In genomic region chr1:29282924-29283803, GRCh38 we compare ENCODE assay signal across 9 cellular contexts. TPM values are rescaled to one million over a fixed set of nuclear protein-coding genes. Genes with fewer than 3 reads are reported as not detected.
DNase-seq lines count a peak whose midpoint lies in the region; ATAC-seq and TF ChIP-seq lines count a peak whose summit lies in the region.
"Had no signal": no experiment of that assay in that cellular context is flagged by ENCODE, and none has a peak within 500 bp of the region (broad histone marks: within the 10 kb centered on the region; RNA-seq: fewer than 3 reads in every experiment).

No MANE protein-coding gene starts in this region.

- no peaks in the 10 kb centered on the region for H3K36me3 Mint-ChIP-seq in CD4-positive, alpha-beta T cell (ENCODE audit: low read depth)
- H3K36me3 Mint-ChIP-seq in H9 (ENCODE audit: insufficient read depth in 1 of 3, low read depth in 3 of 3) (peaks cover 2 to 27% (median 12%) of the 10 kb centered on the region in 3 experiments; a peak in 5 of 7 replicates), T-cell (no peaks in the 10 kb centered on the region)

- no peak overlapping the region for H2BK120ac ChIP-seq in H9 (ENCODE audit: low read depth, low read length, poor library complexity, severe bottlenecking)

- no peak for TF ChIP-seq CTCF in CD4-positive, alpha-beta T cell (IDR thresholded peaks at IDR 0.05)
- TF ChIP-seq CTCF in H9 (conservative IDR thresholded peaks at IDR 0.05) (no peak), foreskin fibroblast (IDR thresholded peaks at IDR 0.05; ENCODE audit: low read depth, low read length) (no peak)

- no peak overlapping the region for H3T11ph ChIP-seq in H9 (ENCODE audit: low read length)

- no peaks in the 10 kb centered on the region for H3K9me3 Mint-ChIP-seq in CD4-positive, alpha-beta T cell
- no peaks in the 10 kb centered on the region for H3K9me3 Mint-ChIP-seq in H9
- no peaks in the 10 kb centered on the region for H3K9me3 Mint-ChIP-seq in T-cell

- H2BK20ac ChIP-seq in H9 (ENCODE audit: low read depth, low read length, poor library complexity, severe bottlenecking): no peak overlapping the region

- H3K79me1 ChIP-seq in H9 (ENCODE audit: insufficient read depth, low read depth, low read length, poor library complexity, severe bottlenecking): no peaks in the 10 kb centered on the region

- H3K9ac ChIP-seq in H9 (ENCODE audit: extremely low read depth, insufficient read length, low read length): no peak overlapping the region

- H4K5ac ChIP-seq in H9 (ENCODE audit: insufficient read length, low read depth, low read length): no peak overlapping the region

- no peaks in the 10 kb centered on the region for H3K9me3 ChIP-seq in CD4-positive, alpha-beta T cell (ENCODE audit: control insufficient read depth, low read length)
- no peaks in the 10 kb centered on the region for H3K9me3 ChIP-seq in H9 (ENCODE audit: control insufficient read depth, low read depth, low read length)

- no peak overlapping the region for H2BK12ac ChIP-seq in H9 (ENCODE audit: insufficient read length, low read depth, low read length)

- H2AK5ac ChIP-seq in H9 (ENCODE audit: insufficient read length, low read length): no peak overlapping the region

- H3K27me3 ChIP-seq in CD4-positive, alpha-beta T cell (ENCODE audit: control insufficient read depth, insufficient read depth, low read length): no peaks in the 10 kb centered on the region
- H3K27me3 ChIP-seq in H9 (ENCODE audit: insufficient read depth, low read length): no peaks in the 10 kb centered on the region

- no peak overlapping the region for H3K23ac ChIP-seq in H9 (ENCODE audit: insufficient read length, low read depth, low read length)

- peak overlapping the region; percentile 38 for H3K4me3 Mint-ChIP-seq in CD4-positive, alpha-beta T cell
- peak overlapping the region; percentile 65 to 86 for H3K4me3 Mint-ChIP-seq in H9
- peak overlapping the region in 2 of 3 donors; percentile 34 to 61 for H3K4me3 Mint-ChIP-seq in T-cell

- no peaks in the 10 kb centered on the region for H3K79me2 ChIP-seq in H9 (ENCODE audit: insufficient read depth, low read length)

- no peak overlapping the region for H3K27ac Mint-ChIP-seq in CD4-positive, alpha-beta T cell
- H3K27ac Mint-ChIP-seq in H9: peak overlapping the region; percentile 98 to 100 (median 99)
- H3K27ac Mint-ChIP-seq in T-cell: peak overlapping the region in 1 of 2 donors; percentile 55

- no peak for DNase-seq in CD4-positive, alpha-beta T cell
- DNase-seq in H9 (peak; percentile 99), T-cell (peak in 1 of 34 experiments; percentile 21), foreskin fibroblast (peak; percentile 20 to 59), renal cortical epithelial cell (ENCODE audit: low read depth) (peak; percentile 29), DMS79 (lab: John Stamatoyannopoulos, UW) (no peak), SKM-1 treated with dmso at 0.1 percent for 144 hours (lab: John Stamatoyannopoulos, UW; ENCODE audit: unreplicated experiment) (no peak)

- intact Hi-C loops in CD4-positive, alpha-beta T cell (cut with DNase I, micrococcal nuclease): no loop called here

- ATAC-seq in CD4-positive, alpha-beta T cell (ENCODE audit: poor library complexity): peak; percentile 24
- ATAC-seq in T-cell (replicated peaks in 1 of 4): peak in 2 of 4 experiments; percentile 40 to 44
- ATAC-seq in GM18502 (IDR thresholded peaks at IDR 0.05; ENCODE audit: poor library complexity, unreplicated experiment): no peak

- no CpG with 5 or more reads among the region's 16 CpGs for WGBS in H9 (ENCODE audit: extremely low coverage, insufficient read length, low lambda C conversion rate)

- POLR2A ChIA-PET in CD4-positive, alpha-beta T cell (lab: Charles Lee): no interaction called here
- POLR2A ChIA-PET in T-cell (lab: Charles Lee): no interaction called here

- H2BK15ac ChIP-seq in H9 (ENCODE audit: low read depth, low read length): no peak overlapping the region

- peaks cover 5% of the 10 kb centered on the region for H3K4me1 Mint-ChIP-seq in CD4-positive, alpha-beta T cell (ENCODE audit: low read depth)
- peaks cover 25 to 36% of the 10 kb centered on the region in 2 experiments for H3K4me1 Mint-ChIP-seq in H9
- peaks cover 4 to 10% (median 4%) of the 10 kb centered on the region in 3 donors for H3K4me1 Mint-ChIP-seq in T-cell

- H3K27me3 Mint-ChIP-seq in CD4-positive, alpha-beta T cell: peaks cover 6% of the 10 kb centered on the region
- H3K27me3 Mint-ChIP-seq in H9 (ENCODE audit: low read depth) (no peaks in the 10 kb centered on the region; the same call in 1 of the 2 replicates), T-cell (peaks cover 4 to 8% of the 10 kb centered on the region in 2 donors)

- no peaks in the 10 kb centered on the region; the same call in 1 of the 2 replicates for H3K4me1 ChIP-seq in H9 (ENCODE audit: insufficient read depth, low read length)

- no peaks in the 10 kb centered on the region for H4K20me1 ChIP-seq in H9 (ENCODE audit: control insufficient read depth, insufficient read depth, insufficient read length)

- H3K56ac ChIP-seq in H9 (ENCODE audit: insufficient read length, low read depth, low read length): no peak overlapping the region

- no peak overlapping the region for H3K27ac ChIP-seq in CD4-positive, alpha-beta T cell (ENCODE audit: low read depth, low read length)
- H3K27ac ChIP-seq in H9 (ENCODE audit: insufficient read length, low read depth, low read length): no peak overlapping the region
- H3K27ac ChIP-seq: HL-60 had no signal

- no peak overlapping the region for H2AFZ ChIP-seq in H9 (ENCODE audit: low read length)

- H4K8ac ChIP-seq in H9 (replicated peaks; ENCODE audit: insufficient read length, low read depth, low read length): no peak overlapping the region

- no peak overlapping the region for H3K4ac ChIP-seq in H9 (ENCODE audit: low read depth, low read length)

- H2BK5ac ChIP-seq in H9 (ENCODE audit: insufficient read length, low read length): no peak overlapping the region

- H4K91ac ChIP-seq in H9 (ENCODE audit: insufficient read length, low read depth, low read length): no peak overlapping the region

- H3K4me2 ChIP-seq in H9 (ENCODE audit: insufficient read depth, insufficient read length, low read length): peak overlapping the region; percentile 53

- CTCF ChIA-PET in CD4-positive, alpha-beta T cell (lab: Charles Lee): no interaction called here
- CTCF ChIA-PET in T-cell (lab: Charles Lee): no interaction called here

- no peak overlapping the region for H3K14ac ChIP-seq in H9 (ENCODE audit: insufficient read depth, low read length)

- H3K23me2 ChIP-seq in H9 (ENCODE audit: insufficient read length, low read depth, low read length, poor library complexity, severe bottlenecking): peaks cover 2% of the 10 kb centered on the region

- no peak overlapping the region for H3K4me3 ChIP-seq in foreskin fibroblast (ENCODE audit: low read depth in 1 of 2, low read length in 2 of 2)

- H3K18ac ChIP-seq in H9 (ENCODE audit: insufficient read length, low read depth, low read length): peak overlapping the region; percentile 0

RNA-seq across cellular contexts. Expression of gene PTPRU, which starts 46.8 kb away (rescaled TPM):
- under 1 TPM; 0.16 to 0.56 TPM for total RNA-seq in CD4-positive, alpha-beta T cell
- 45.0 and 45.5 TPM in 2 replicates for total RNA-seq in H9 (2021)
- total RNA-seq in T-cell: under 1 TPM in 3 of 5 donors, not detected in 2; 0.13 to 0.82 (median 0.33) TPM
- total RNA-seq in renal cortical epithelial cell: 25.7 and 50.7 TPM in 2 replicates

RNA-seq across cellular contexts. Expression of gene MECR, which starts 52.4 kb away (rescaled TPM):
- total RNA-seq in CD4-positive, alpha-beta T cell: 1 to 10 TPM; 5.5 to 6.6 TPM
- total RNA-seq in H9 (2021) (25.8 and 30.9 TPM in 2 replicates), T-cell (10 to 100 TPM in 4 of 5 donors, 1 to 10 TPM in 1; 9.5 to 17.8 (median 17.3) TPM), renal cortical epithelial cell (17.7 and 21.5 TPM in 2 replicates)

Comparison
In these comparisons a context has a peak if more than half of its experiments do, and no peak if none do; other contexts are left out.
1. DNase-seq: peak in H9 (single experiment), foreskin fibroblast (2 of 2) and renal cortical epithelial cell (single experiment); none in CD4-positive, alpha-beta T cell (0 of 10), DMS79 (single experiment) and SKM-1 treated with dmso at 0.1 percent for 144 hours (single experiment).
2. RNA of gene PTPRU, which starts 46.8 kb away (total RNA-seq): 25.7 to 50.7 TPM in renal cortical epithelial cell and 45.0 to 45.5 TPM in H9; 0.16 to 0.56 TPM in CD4-positive, alpha-beta T cell and 0.13 to 0.82 TPM in T-cell; every median in the first group is over 10 times any median in the second.
3. Peak in every context shown above with its lines, with median percentiles within 50 percentile points of each other: H3K4me3 Mint-ChIP-seq.